18 cellular contexts compared by ENCODE assay signal in genomic region chr1:97907886-97908285, GRCh38. TPM values are rescaled to one million over a fixed set of nuclear protein-coding genes. Genes with fewer than 3 reads are reported as not detected.
DNase-seq lines count a peak whose midpoint lies in the region; FAIRE-seq and TF ChIP-seq lines count a peak whose summit lies in the region.
"Had no signal": no experiment of that assay in that cellular context is flagged by ENCODE, and none has a peak within 500 bp of the region (broad histone marks: within the 10 kb centered on the region; RNA-seq: fewer than 3 reads in every experiment).

No MANE protein-coding gene starts in this region.

- no peaks in the 10 kb centered on the region for H4K20me1 ChIP-seq in astrocyte (ENCODE audit: insufficient read depth, low read length)

- H3K9ac ChIP-seq in astrocyte (ENCODE audit: low read length), result no peak overlapping the region

- peaks cover 17% of the 10 kb centered on the region for H3K4me1 ChIP-seq in astrocyte (ENCODE audit: insufficient read depth, low read length)
- H3K4me1 ChIP-seq in neutrophil (ENCODE audit: control insufficient read depth in 1 of 2, insufficient read depth in 1 of 2, low read depth in 1 of 2, low read length in 1 of 2), result peaks cover 66 to 73% of the 10 kb centered on the region in 2 experiments
- peaks cover 13% of the 10 kb centered on the region for H3K4me1 ChIP-seq in SJCRH30

- no peaks in the 10 kb centered on the region for H3K9me3 ChIP-seq in astrocyte (ENCODE audit: insufficient read depth, low read depth, low read length)
- no peaks in the 10 kb centered on the region for H3K9me3 ChIP-seq in neutrophil
- no peaks in the 10 kb centered on the region for H3K9me3 ChIP-seq in SJCRH30 (replicated peaks)

- no peak overlapping the region for H3K4me3 Mint-ChIP-seq in astrocyte (ENCODE audit: unreplicated experiment)
- H3K4me3 Mint-ChIP-seq: H9 had no signal

- H3K36me3 Mint-ChIP-seq in astrocyte (ENCODE audit: low read depth, unreplicated experiment), result no peaks in the 10 kb centered on the region

- H3K36me3 ChIP-seq in astrocyte (ENCODE audit: insufficient read depth, low read length) (no peaks in the 10 kb centered on the region), neutrophil (no peaks in the 10 kb centered on the region), SJCRH30 (no peaks in the 10 kb centered on the region)

- no peak overlapping the region for H2AFZ ChIP-seq in astrocyte (ENCODE audit: low read depth, low read length)
- H2AFZ ChIP-seq: PC-9 had no signal

- DNase-seq in SIG-M5 treated with dmso at 0.1 percent for 504 hours (lab: John Stamatoyannopoulos, UW; ENCODE audit: unreplicated experiment) (peak; percentile 41), SIG-M5 (lab: John Stamatoyannopoulos, UW) (no peak), NB4 (ENCODE audit: low read depth) (peak; percentile 39), astrocyte (ENCODE audit: low read depth) (no peak), SJCRH30 (no peak), H4 (ENCODE audit: low spot score) (no peak), islet precursor cell (no peak)
- DNase-seq: C1 segment of cervical spinal cord, COR-L47, DMS153, EL, H9, NCI-H1436 treated with DMSO at 0.1 percent for 48 hours, NCI-H345, NCI-H526 treated with DMSO at 0.1 percent for 48 hours, PC-9 had no signal

- peak overlapping the region; percentile 6 for H3K27ac ChIP-seq in astrocyte (ENCODE audit: low read depth, low read length)
- peak overlapping the region; percentile 74 for H3K27ac ChIP-seq in neutrophil
- H3K27ac ChIP-seq in SJCRH30, result no peak overlapping the region
- H3K27ac ChIP-seq: 22Rv1, PC-9 had no signal

- no peak overlapping the region for H3K27ac Mint-ChIP-seq in astrocyte (ENCODE audit: unreplicated experiment)
- H3K27ac Mint-ChIP-seq: H9 had no signal

- no peaks in the 10 kb centered on the region for H3K27me3 Mint-ChIP-seq in astrocyte (ENCODE audit: low read depth, unreplicated experiment)

- no peaks in the 10 kb centered on the region for H3K27me3 ChIP-seq in astrocyte (ENCODE audit: insufficient read depth, low read length)
- no peaks in the 10 kb centered on the region for H3K27me3 ChIP-seq in neutrophil
- no peaks in the 10 kb centered on the region for H3K27me3 ChIP-seq in SJCRH30

- no peak for FAIRE-seq in astrocyte (lab: Jason Lieb, UNC)

- no peak overlapping the region for H3K4me2 ChIP-seq in astrocyte (ENCODE audit: low read length)
- H3K4me2 ChIP-seq: PC-9 had no signal

- H3K79me2 ChIP-seq in astrocyte (ENCODE audit: insufficient read depth, low read length), result peaks cover 31% of the 10 kb centered on the region

- no peak overlapping the region for H3K4me3 ChIP-seq in NB4 (ENCODE audit: low read depth, low read length)
- H3K4me3 ChIP-seq in astrocyte (ENCODE audit: insufficient read depth, low read depth, low read length), result no peak overlapping the region
- H3K4me3 ChIP-seq in neutrophil (ENCODE audit: low read depth in 1 of 2, low read length in 1 of 2), result no peak overlapping the region
- H3K4me3 ChIP-seq in SJCRH30, result no peak overlapping the region
- H3K4me3 ChIP-seq: PC-9 had no signal

- TF ChIP-seq POLR2A in NB4 (IDR thresholded peaks at IDR 0.05; ENCODE audit: extremely low read depth, insufficient read length), result no peak

- no peaks in the 10 kb centered on the region for H3K9me3 Mint-ChIP-seq in astrocyte (ENCODE audit: unreplicated experiment)
- H3K9me3 Mint-ChIP-seq: H9 had no signal

- peaks cover 15% of the 10 kb centered on the region for H3K4me1 Mint-ChIP-seq in astrocyte (ENCODE audit: low read depth, unreplicated experiment)
- H3K4me1 Mint-ChIP-seq: H9 had no signal

- TF ChIP-seq CTCF in NB4 (IDR thresholded peaks at IDR 0.05; ENCODE audit: low read depth, low read length) (no peak), astrocyte (IDR thresholded peaks at IDR 0.05; ENCODE audit: insufficient read depth, low read depth, low read length) (no peak), neutrophil (IDR thresholded peaks at IDR 0.05) (no peak)

RNA-seq across cellular contexts. Expression of gene DPYD, which starts 12.9 kb away (rescaled TPM):
- total RNA-seq in astrocyte, result 7.5 and 8.8 TPM in 2 replicates
- 8.1 and 9.7 TPM in 2 replicates for total RNA-seq in SJCRH30 (2014; rRNA removed; shearing (Covaris generic))
- 14.8 and 18.2 TPM in 2 replicates for total RNA-seq in H4 (2014; rRNA removed; shearing (Covaris generic))

Comparison
In these comparisons a context has a peak if more than half of its experiments do, and no peak if none do; other contexts are left out.
1. DNase-seq: peak in SIG-M5 treated with dmso at 0.1 percent for 504 hours (single experiment) and NB4 (single experiment); none in SIG-M5 (single experiment), astrocyte (single experiment), SJCRH30 (0 of 2), H4 (single experiment) and islet precursor cell (single experiment).